ENCODE assay signal across 12 cellular contexts in the genomic region with DNA sequence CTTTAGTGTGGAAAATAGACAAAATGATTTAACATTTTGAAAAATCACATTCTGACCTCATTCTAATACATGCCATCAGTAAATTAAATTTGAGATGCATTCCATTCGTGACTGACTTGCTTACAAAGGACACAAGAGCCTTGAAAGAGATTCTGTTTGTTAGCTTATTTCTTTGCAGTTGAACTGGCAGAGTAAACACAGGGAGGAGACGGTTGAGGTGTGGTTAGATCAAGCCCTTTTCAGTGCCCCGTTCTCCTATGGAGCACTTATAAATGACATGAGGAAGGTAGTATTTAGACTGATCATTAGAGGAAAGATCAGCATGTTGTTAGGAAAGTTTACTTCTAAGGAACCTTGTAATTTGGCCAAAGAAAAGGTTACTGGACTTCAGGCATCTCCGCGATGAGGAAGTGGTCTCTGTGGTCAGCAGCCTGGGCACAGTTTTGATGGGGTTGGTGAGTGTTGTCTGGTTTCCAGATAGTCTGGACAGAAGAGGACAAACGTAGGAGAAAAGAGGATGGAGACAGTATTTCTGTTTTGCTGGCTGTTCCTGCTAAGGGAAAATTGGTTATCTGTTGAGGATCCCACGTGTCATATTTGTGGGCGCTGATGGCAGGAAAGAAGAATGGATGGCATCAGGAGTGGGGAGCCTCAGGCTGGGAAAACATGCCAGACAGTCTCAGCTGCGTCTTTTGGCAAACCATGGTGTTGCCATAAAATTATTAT.
DNase-seq lines count a peak whose midpoint lies in the region; ATAC-seq, FAIRE-seq and TF ChIP-seq lines count a peak whose summit lies in the region.
"Had no signal": no experiment of that assay in that cellular context is flagged by ENCODE, and none has a peak within 500 bp of the region (broad histone marks: within the 10 kb centered on the region; RNA-seq: fewer than 3 reads in every experiment).

No MANE protein-coding gene starts in this region.

- H3K36me3 Mint-ChIP-seq in naive thymus-derived CD8-positive, alpha-beta T cell = peaks cover 0 to 8% (median 0%) of the 10 kb centered on the region in 3 donors

- in situ Hi-C loops in HepG2 (cut with HindIII; ENCODE audit: extremely low pct_ligation_motif_present, low pct_unique_long_range_greater_than_20kb) = no loop called here

- peak overlapping the region in 1 of 10 donors; percentile 21 for H3K27ac Mint-ChIP-seq in naive thymus-derived CD8-positive, alpha-beta T cell
- H3K27ac Mint-ChIP-seq: activated T-helper 1 cell treated with anti-CD3 and anti-CD28 coated beads, Interleukin-12 subunit alpha, Interleukin-12 subunit beta, Interleukin-2, Interleukin-4 antibody, amounts not matched to agents 30 ng/mL and 10 ng/mL and 1 ng/mL, durations not matched to agents 14 hours and 24 hours and 36 hours had no signal

- H3K4me1 Mint-ChIP-seq in naive thymus-derived CD8-positive, alpha-beta T cell = peaks cover 17 to 36% (median 22%) of the 10 kb centered on the region in 4 donors

- H3K36me3 ChIP-seq in HepG2 (replicated peaks in 1 of 2; ENCODE audit: control insufficient read depth in 1 of 2, insufficient read depth in 2 of 2, low read length in 2 of 2) = no peaks in the 10 kb centered on the region
- H3K36me3 ChIP-seq in right lobe of liver = no peaks in the 10 kb centered on the region
- no peaks in the 10 kb centered on the region for H3K36me3 ChIP-seq in tibial artery

- H3K9me3 Mint-ChIP-seq in naive thymus-derived CD8-positive, alpha-beta T cell = peaks cover 0 to 3% (median 0%) of the 10 kb centered on the region in 9 donors

- BruUV-seq in HepG2 (replicated peaks; lab: Mats Ljungman, UMichigan) = no TSS peak

- peak in 1 of 2 experiments; percentile 39; a peak in 1 of 4 replicates for TF ChIP-seq EP300 in HepG2 (IDR thresholded peaks at IDR 0.05; ENCODE audit: low read depth in 2 of 2, low read length in 2 of 2)
- TF ChIP-seq EP300 in HepG2 (CRISPR knock-in tag; IDR thresholded peaks at IDR 0.05; ENCODE audit: borderline replicate concordance) = no peak

- DNase-seq in HepG2 (ENCODE audit: low spot score) = peak; percentile 54
- no peak for DNase-seq in right lobe of liver
- peak; percentile 50 for DNase-seq in SKM-1 treated with dmso at 0.1 percent for 144 hours (lab: John Stamatoyannopoulos, UW; ENCODE audit: unreplicated experiment)
- peak; percentile 53 for DNase-seq in globus pallidus (ENCODE audit: low spot score)
- DNase-seq in tibial artery = no peak
- DNase-seq in NCI-H2171 treated with DMSO at 0.1 percent for 48 hours (lab: John Stamatoyannopoulos, UW) = no peak
- no peak for DNase-seq in erythroblast (lab: John Stamatoyannopoulos, UW)
- DNase-seq in naive thymus-derived CD8-positive, alpha-beta T cell = no peak
- DNase-seq: cerebellar nuclear complex; KG1; NK-92 treated with Interleukin-12 subunit alpha and Interleukin-12 subunit beta, amount 100 ng/mL, for 24 hours had no signal

- TF ChIP-seq CTCF in HepG2 (CRISPR knock-in tag; IDR thresholded peaks at IDR 0.05) (no peak), right lobe of liver (IDR thresholded peaks at IDR 0.05) (no peak), tibial artery (IDR thresholded peaks at IDR 0.05) (no peak)

- no peak overlapping the region for H3K9ac ChIP-seq in HepG2 (ENCODE audit: insufficient read depth, low read depth, low read length)

- no peak overlapping the region for H3K4me3 ChIP-seq in HepG2 (replicated peaks in 1 of 3; ENCODE audit: insufficient read depth in 1 of 3, low read depth in 2 of 3, low read length in 3 of 3)
- H3K4me3 ChIP-seq in right lobe of liver = no peak overlapping the region
- no peak overlapping the region for H3K4me3 ChIP-seq in tibial artery

- POLR2A ChIA-PET in HepG2 (lab: Yijun Ruan, JAX) = no interaction called here
- POLR2A ChIA-PET in naive thymus-derived CD8-positive, alpha-beta T cell (lab: Charles Lee) = no interaction called here

- ATAC-seq in HepG2 (peak; percentile 55), right lobe of liver (no peak)
- no peak for ATAC-seq in naive thymus-derived CD8-positive, alpha-beta T cell

- TF ChIP-seq POLR2A in HepG2 (IDR thresholded peaks at IDR 0.05; ENCODE audit: insufficient read depth in 1 of 2, low read depth in 2 of 2, low read length in 2 of 2) (no peak), right lobe of liver (IDR thresholded peaks at IDR 0.05) (no peak), erythroblast (IDR thresholded peaks at IDR 0.05; ENCODE audit: low read length) (no peak)

- H3K9me3 ChIP-seq in HepG2 (ENCODE audit: low read length) = no peaks in the 10 kb centered on the region
- H3K9me3 ChIP-seq in right lobe of liver = no peaks in the 10 kb centered on the region
- H3K9me3 ChIP-seq in tibial artery = no peaks in the 10 kb centered on the region

- H3K27ac ChIP-seq in HepG2 (ENCODE audit: extremely low read length, insufficient read depth, low read length) (no peak overlapping the region), right lobe of liver (no peak overlapping the region), tibial artery (peak overlapping the region; percentile 10 to 48)

- H4K20me1 ChIP-seq in HepG2 (ENCODE audit: insufficient read depth, low read length) = no peaks in the 10 kb centered on the region

- H3K4me3 Mint-ChIP-seq in naive thymus-derived CD8-positive, alpha-beta T cell = no peak overlapping the region
- H3K4me3 Mint-ChIP-seq: activated T-helper 1 cell treated with anti-CD3 and anti-CD28 coated beads, Interleukin-12 subunit alpha, Interleukin-12 subunit beta, Interleukin-2, Interleukin-4 antibody, amounts not matched to agents 30 ng/mL and 10 ng/mL and 1 ng/mL, durations not matched to agents 14 hours and 24 hours and 36 hours had no signal

- intact Hi-C loops in HepG2 (cut with micrococcal nuclease; ENCODE audit: unreplicated experiment) (no loop called here), right lobe of liver (cut with DNase I) (no loop called here), tibial artery (cut with DNase I; ENCODE audit: low total_unique reads) (no loop called here)

- FAIRE-seq in HepG2 (lab: Jason Lieb, UNC) = peak; percentile 15

- H3K4me2 ChIP-seq in HepG2 (ENCODE audit: low read depth, low read length) = peak overlapping the region; percentile 25; the same call in 1 of the 2 replicates

- no peak for TF ChIP-seq RAD21 in HepG2 (CRISPR knock-in tag; IDR thresholded peaks at IDR 0.05)

- 58% methylated on average over 9 of the region's 9 CpGs for WGBS in HepG2 (ENCODE audit: low lambda C conversion rate)
- 61% methylated on average over 9 of the region's 9 CpGs for WGBS in right lobe of liver (ENCODE audit: insufficient coverage, low coverage, low lambda C conversion rate, missing lambda C conversion rate)

- H3K27me3 ChIP-seq in HepG2 (ENCODE audit: control insufficient read depth in 1 of 2, insufficient read depth in 2 of 2, low read length in 2 of 2) (no peaks in the 10 kb centered on the region), right lobe of liver (no peaks in the 10 kb centered on the region), tibial artery (no peaks in the 10 kb centered on the region)

- peaks cover 76% of the 10 kb centered on the region for H3K4me1 ChIP-seq in HepG2 (ENCODE audit: insufficient read depth, low read length)
- H3K4me1 ChIP-seq in right lobe of liver = peaks cover 0 to 8% (median 0%) of the 10 kb centered on the region in 4 donors
- H3K4me1 ChIP-seq in tibial artery = peaks cover 0 to 25% (median 7%) of the 10 kb centered on the region in 4 donors

- peak overlapping the region; percentile 18 for H2AFZ ChIP-seq in HepG2 (ENCODE audit: low read length)

- no peaks in the 10 kb centered on the region for H3K79me2 ChIP-seq in HepG2 (ENCODE audit: insufficient read depth, low read length)

- no peaks in the 10 kb centered on the region for H3K27me3 Mint-ChIP-seq in naive thymus-derived CD8-positive, alpha-beta T cell

- CTCF ChIA-PET in HepG2 (lab: Yijun Ruan, JAX; ENCODE audit: low intra/inter-chr PET ratio, low total read pairs) = no interaction called here

TF ChIP-seq in HepG2, 621 proteins besides CTCF, POLR2A, EP300 and RAD21 (continues in another document):
- TF ChIP-seq MXD4 (CRISPR knock-in tag; IDR thresholded peaks at IDR 0.05) (no peak), ZSCAN20 (CRISPR knock-in tag; IDR thresholded peaks at IDR 0.05; ENCODE audit: borderline replicate concordance) (no peak), FOXK1 (CRISPR knock-in tag; IDR thresholded peaks at IDR 0.05; ENCODE audit: borderline replicate concordance, low read depth) (peak; percentile 26; the same call in 1 of the 2 replicates), CC2D1A (CRISPR knock-in tag; IDR thresholded peaks at IDR 0.05) (no peak), SMARCC2 (IDR thresholded peaks at IDR 0.05) (no peak), SUZ12 (IDR thresholded peaks at IDR 0.05; ENCODE audit: low read depth, low read length) (no peak), ZMAT5 (CRISPR knock-in tag; IDR thresholded peaks at IDR 0.05; ENCODE audit: borderline replicate concordance, low read depth) (no peak), FOXJ3 (CRISPR knock-in tag; IDR thresholded peaks at IDR 0.05; ENCODE audit: borderline replicate concordance) (no peak), ARNT (IDR thresholded peaks at IDR 0.05) (no peak), ZNF121 (CRISPR knock-in tag; IDR thresholded peaks at IDR 0.05) (no peak)
- TF ChIP-seq, protein P1, sequence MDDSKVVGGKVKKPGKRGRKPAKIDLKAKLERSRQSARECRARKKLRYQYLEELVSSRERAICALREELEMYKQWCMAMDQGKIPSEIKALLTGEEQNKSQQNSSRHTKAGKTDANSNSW (CRISPR knock-in tag; IDR thresholded peaks at IDR 0.05; ENCODE audit: borderline replicate concordance) = no peak

Comparison
In these comparisons a context has a peak if more than half of its experiments do, and no peak if none do; other contexts are left out.
1. DNase-seq: peak in HepG2 (single experiment), SKM-1 treated with dmso at 0.1 percent for 144 hours (single experiment) and globus pallidus (single experiment); none in right lobe of liver (0 of 3), tibial artery (0 of 2), NCI-H2171 treated with DMSO at 0.1 percent for 48 hours (single experiment), erythroblast (0 of 2) and naive thymus-derived CD8-positive, alpha-beta T cell (0 of 10).
2. H3K27ac ChIP-seq: peak in tibial artery (2 of 2); none in HepG2 (single experiment) and right lobe of liver (0 of 3).